8 cellular contexts compared by ENCODE assay signal in the genomic region with DNA sequence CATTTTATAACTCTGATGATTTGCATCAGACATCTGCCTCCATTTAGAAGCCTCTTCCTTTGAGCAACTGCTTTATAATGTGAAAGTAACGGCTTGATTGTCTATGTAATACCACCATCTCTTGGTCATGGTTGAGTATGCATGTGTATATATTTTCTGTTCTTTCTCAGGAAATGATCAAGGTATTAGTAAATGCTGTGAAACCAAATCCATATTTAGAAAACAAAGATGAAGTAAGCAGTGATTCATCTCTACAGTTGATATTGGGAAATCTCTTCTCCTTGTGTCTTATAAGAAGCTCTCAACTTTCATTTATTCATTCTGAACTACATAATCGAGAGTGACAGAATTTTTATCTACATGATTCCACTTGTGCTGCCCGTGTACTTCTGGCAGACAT.
DNase-seq lines count a peak whose midpoint lies in the region; ATAC-seq and TF ChIP-seq lines count a peak whose summit lies in the region.

No MANE protein-coding gene starts in this region.

- 80% methylated on average over 3 of the region's 3 CpGs for WGBS in smooth muscle cell (ENCODE audit: low lambda C conversion rate)

- DNase-seq in AG09309 (ENCODE audit: low read depth) (peak; percentile 80), OCI-LY7 (ENCODE audit: low spot score) (peak; percentile 82), foreskin keratinocyte (peak; percentile 87 to 95), smooth muscle cell (lab: John Stamatoyannopoulos, UW; ENCODE audit: unreplicated experiment) (no peak)
- DNase-seq in activated T-cell treated with anti-CD3 and anti-CD28 coated beads, Interleukin-2, amount 50 U/mL, for 4 hours = no peak

- H3K27ac ChIP-seq in OCI-LY7 (ENCODE audit: low read depth, low read length, poor library complexity, severe bottlenecking) (peak overlapping the region; percentile 38), foreskin keratinocyte (peak overlapping the region; percentile 98), smooth muscle cell (ENCODE audit: low read depth) (no peak overlapping the region)

- H2AFZ ChIP-seq in OCI-LY7 (ENCODE audit: low read length) (peak overlapping the region; percentile 100), smooth muscle cell (ENCODE audit: low read depth) (no peak overlapping the region)

- TF ChIP-seq CTCF in AG09309 (IDR thresholded peaks at IDR 0.05; ENCODE audit: control insufficient read depth, insufficient read depth, low read depth, low read length, missing control alignments) (peak; percentile 44), OCI-LY7 (conservative IDR thresholded peaks at IDR 0.05; ENCODE audit: low read length) (peak; percentile 93), foreskin keratinocyte (conservative IDR thresholded peaks at IDR 0.05) (peak; percentile 98), smooth muscle cell (IDR thresholded peaks at IDR 0.05; ENCODE audit: borderline replicate concordance, insufficient read depth, poor library complexity, severe bottlenecking) (peak; percentile 56)

- no TSS peak for BruUV-seq in OCI-LY7 (replicated peaks; lab: Mats Ljungman, UMichigan)

- CTCF ChIA-PET in OCI-LY7 (lab: Charles Lee; ENCODE audit: unreplicated experiment) = interaction anchor here (1.5 kb wide), 1 partner anchor 245 kb away, joined by 10 read pairs; no protein-coding TSS in a partner anchor

- no peaks in the 10 kb centered on the region for H3K9me2 ChIP-seq in OCI-LY7 (ENCODE audit: insufficient read depth, low read length)

- no peaks in the 10 kb centered on the region for H3K36me3 Mint-ChIP-seq in activated T-cell treated with anti-CD3 and anti-CD28 coated beads, Interleukin-2, amount 50 U/mL, for 4 hours (ENCODE audit: insufficient read depth)

- H3K27me3 Mint-ChIP-seq in activated T-cell treated with anti-CD3 and anti-CD28 coated beads, Interleukin-2, amount 50 U/mL, for 4 hours (ENCODE audit: low read depth) = no peaks in the 10 kb centered on the region

- H3K36me3 ChIP-seq in OCI-LY7 (ENCODE audit: insufficient read depth, low read length) (no peaks in the 10 kb centered on the region), smooth muscle cell (ENCODE audit: low read depth) (no peaks in the 10 kb centered on the region)

- H3K4me3 ChIP-seq in AG09309 (ENCODE audit: control insufficient read depth, low read depth, low read length) (no peak overlapping the region), OCI-LY7 (ENCODE audit: low read depth, low read length, poor library complexity, severe bottlenecking) (no peak overlapping the region), smooth muscle cell (no peak overlapping the region)

- H4K20me1 ChIP-seq in OCI-LY7 (ENCODE audit: insufficient read depth, low read length) (no peaks in the 10 kb centered on the region), smooth muscle cell (ENCODE audit: low read depth) (no peaks in the 10 kb centered on the region)

- H3K27me3 ChIP-seq in foreskin keratinocyte (no peaks in the 10 kb centered on the region), smooth muscle cell (ENCODE audit: low read depth) (no peaks in the 10 kb centered on the region)

- intact Hi-C loops in OCI-LY7 (cut with micrococcal nuclease; ENCODE audit: unreplicated experiment) = loop anchor here (1.0 to 2.0 kb wide), 3 partner anchors 49 to 245 kb away; no protein-coding TSS in a partner anchor

- no peaks in the 10 kb centered on the region for H3K79me2 ChIP-seq in OCI-LY7 (ENCODE audit: insufficient read depth, low read depth, low read length)
- no peaks in the 10 kb centered on the region for H3K79me2 ChIP-seq in smooth muscle cell (ENCODE audit: low read depth)

- H3K9ac ChIP-seq in smooth muscle cell (ENCODE audit: low read depth) = no peak overlapping the region

- ATAC-seq in GM18909 (IDR thresholded peaks at IDR 0.05; ENCODE audit: poor library complexity, unreplicated experiment) = peak; percentile 88
- ATAC-seq in HG03159 (IDR thresholded peaks at IDR 0.05; ENCODE audit: unreplicated experiment) = peak; percentile 89
- ATAC-seq in foreskin keratinocyte = peak; percentile 68
- ATAC-seq in activated T-cell treated with anti-CD3 and anti-CD28 coated beads, Interleukin-2, amount 50 U/mL, for 4 hours = no peak
- no peak for ATAC-seq in HG02840 (IDR thresholded peaks at IDR 0.05; ENCODE audit: low FRiP score, unreplicated experiment)

- POLR2A ChIA-PET in OCI-LY7 (lab: Charles Lee) = interaction anchor here (0.6 to 2.5 kb wide), 9 partner anchors 11 to 854 kb away, joined by 3 to 10 read pairs (median 4); no protein-coding TSS in a partner anchor

- H3K4me1 ChIP-seq in OCI-LY7 (ENCODE audit: insufficient read depth, low read length, poor library complexity, severe bottlenecking) = peaks cover 24% of the 10 kb centered on the region
- peaks cover 46% of the 10 kb centered on the region for H3K4me1 ChIP-seq in foreskin keratinocyte
- H3K4me1 ChIP-seq in smooth muscle cell (ENCODE audit: low read depth) = no peaks in the 10 kb centered on the region

- H3K9me3 ChIP-seq in OCI-LY7 (ENCODE audit: low read length) = no peaks in the 10 kb centered on the region
- no peaks in the 10 kb centered on the region for H3K9me3 ChIP-seq in smooth muscle cell (replicated peaks; ENCODE audit: low read depth)

- H3F3A ChIP-seq in smooth muscle cell (ENCODE audit: low read depth) = no peaks in the 10 kb centered on the region

- no peaks in the 10 kb centered on the region for H3K4me1 Mint-ChIP-seq in activated T-cell treated with anti-CD3 and anti-CD28 coated beads, Interleukin-2, amount 50 U/mL, for 4 hours (ENCODE audit: low read depth)

- peaks cover 3% of the 10 kb centered on the region for H3K9me3 Mint-ChIP-seq in activated T-cell treated with anti-CD3 and anti-CD28 coated beads, Interleukin-2, amount 50 U/mL, for 4 hours

- no peak overlapping the region for H3K4me3 Mint-ChIP-seq in activated T-cell treated with anti-CD3 and anti-CD28 coated beads, Interleukin-2, amount 50 U/mL, for 4 hours

- H3K4me2 ChIP-seq in OCI-LY7 (ENCODE audit: low read length) (peak overlapping the region; percentile 55), smooth muscle cell (no peak overlapping the region)

Comparison
In these comparisons a context has a peak if more than half of its experiments do, and no peak if none do; other contexts are left out.
1. DNase-seq: peak in AG09309 (single experiment), OCI-LY7 (single experiment) and foreskin keratinocyte (2 of 2); none in smooth muscle cell (single experiment) and activated T-cell treated with anti-CD3 and anti-CD28 coated beads, Interleukin-2, amount 50 U/mL, for 4 hours (single experiment).
2. CTCF ChIP-seq: peak in every context shown above with its lines; median percentile 98 in foreskin keratinocyte; 93 in OCI-LY7; 56 in smooth muscle cell; 44 in AG09309.
3. ATAC-seq: peak in GM18909 (single experiment), HG03159 (single experiment) and foreskin keratinocyte (single experiment); none in activated T-cell treated with anti-CD3 and anti-CD28 coated beads, Interleukin-2, amount 50 U/mL, for 4 hours (0 of 2) and HG02840 (single experiment).